8 cellular contexts compared by ENCODE assay signal in genomic region chr2:181457741-181458425, GRCh38. TPM values are rescaled to one million over a fixed set of nuclear protein-coding genes. Genes with fewer than 3 reads are reported as not detected.
DNase-seq lines count a peak whose midpoint lies in the region; TF ChIP-seq lines count a peak whose summit lies in the region.

No MANE protein-coding gene starts in this region.

- peaks cover 11% of the 10 kb centered on the region for H3K4me1 ChIP-seq in osteoblast (ENCODE audit: insufficient read depth, low read length)

- peak overlapping the region; percentile 84 for H3K4me3 ChIP-seq in HFF-Myc (replicated peaks; ENCODE audit: low read depth, low read length)
- H3K4me3 ChIP-seq in fibroblast of pulmonary artery (replicated peaks; ENCODE audit: low read depth, low read length), result peak overlapping the region; percentile 75
- peak overlapping the region; percentile 78 for H3K4me3 ChIP-seq in osteoblast (ENCODE audit: insufficient read depth, low read length)

- H3K36me3 ChIP-seq in osteoblast (ENCODE audit: insufficient read depth, low read length), result no peaks in the 10 kb centered on the region

- H4K20me1 ChIP-seq in osteoblast (ENCODE audit: insufficient read depth, low read length), result no peaks in the 10 kb centered on the region

- peaks cover 3% of the 10 kb centered on the region for H3K27me3 ChIP-seq in osteoblast (ENCODE audit: insufficient read depth, low read length)

- no peaks in the 10 kb centered on the region for H3K9me3 ChIP-seq in osteoblast (ENCODE audit: low read depth, low read length)

- H3K4me2 ChIP-seq in osteoblast (ENCODE audit: insufficient read depth, low read length), result peak overlapping the region; percentile 90

- TF ChIP-seq CTCF in HFF-Myc (IDR thresholded peaks at IDR 0.05; ENCODE audit: low read depth, low read length, missing control alignments), result no peak
- TF ChIP-seq CTCF in fibroblast of pulmonary artery (IDR thresholded peaks at IDR 0.05; ENCODE audit: low read length, missing control alignments), result no peak
- no peak for TF ChIP-seq CTCF in osteoblast (IDR thresholded peaks at IDR 0.05; ENCODE audit: extremely low read depth, low read depth, low read length)

- H3K27ac ChIP-seq in osteoblast (ENCODE audit: low read depth, low read length), result no peak overlapping the region

- H2AFZ ChIP-seq in osteoblast (ENCODE audit: low read length), result peak overlapping the region; percentile 88

- DNase-seq in GF-D8 (lab: John Stamatoyannopoulos, UW), result peak; percentile 86
- DNase-seq in HFF-Myc (ENCODE audit: extremely low read depth, low read depth), result peak; percentile 33
- peak; percentile 13 for DNase-seq in NCI-H524 treated with DMSO at 0.1 percent for 48 hours (lab: John Stamatoyannopoulos, UW)
- peak; percentile 52 for DNase-seq in activated T-cell treated with anti-CD3 and anti-CD28 coated beads for 48 hours (ENCODE audit: low read depth)
- DNase-seq in fibroblast of pulmonary artery (ENCODE audit: low read depth), result peak; percentile 58
- peak; percentile 58 for DNase-seq in osteoblast (ENCODE audit: insufficient read length, low spot score, missing footprints)
- peak; percentile 46 for DNase-seq in ureter (ENCODE audit: low spot score)
- DNase-seq in SHP77 (lab: John Stamatoyannopoulos, UW), result no peak

- H3K79me2 ChIP-seq in osteoblast (ENCODE audit: insufficient read depth, low read length), result no peaks in the 10 kb centered on the region

RNA-seq across cellular contexts. Expression of gene ITGA4, which starts 0.7 kb away (rescaled TPM):
- total RNA-seq in osteoblast (5.3 and 9.0 TPM in 2 replicates), ureter (7.4 TPM)

Comparison
In these comparisons a context has a peak if more than half of its experiments do, and no peak if none do; other contexts are left out.
1. DNase-seq: peak in GF-D8 (single experiment), HFF-Myc (single experiment), NCI-H524 treated with DMSO at 0.1 percent for 48 hours (single experiment), activated T-cell treated with anti-CD3 and anti-CD28 coated beads for 48 hours (single experiment), fibroblast of pulmonary artery (single experiment), osteoblast (single experiment) and ureter (single experiment); none in SHP77 (0 of 2).
2. Peak in every context shown above with its lines, with median percentiles within 50 percentile points of each other: H3K4me3 ChIP-seq.